8 cellular contexts compared by ENCODE assay signal in the genomic region with DNA sequence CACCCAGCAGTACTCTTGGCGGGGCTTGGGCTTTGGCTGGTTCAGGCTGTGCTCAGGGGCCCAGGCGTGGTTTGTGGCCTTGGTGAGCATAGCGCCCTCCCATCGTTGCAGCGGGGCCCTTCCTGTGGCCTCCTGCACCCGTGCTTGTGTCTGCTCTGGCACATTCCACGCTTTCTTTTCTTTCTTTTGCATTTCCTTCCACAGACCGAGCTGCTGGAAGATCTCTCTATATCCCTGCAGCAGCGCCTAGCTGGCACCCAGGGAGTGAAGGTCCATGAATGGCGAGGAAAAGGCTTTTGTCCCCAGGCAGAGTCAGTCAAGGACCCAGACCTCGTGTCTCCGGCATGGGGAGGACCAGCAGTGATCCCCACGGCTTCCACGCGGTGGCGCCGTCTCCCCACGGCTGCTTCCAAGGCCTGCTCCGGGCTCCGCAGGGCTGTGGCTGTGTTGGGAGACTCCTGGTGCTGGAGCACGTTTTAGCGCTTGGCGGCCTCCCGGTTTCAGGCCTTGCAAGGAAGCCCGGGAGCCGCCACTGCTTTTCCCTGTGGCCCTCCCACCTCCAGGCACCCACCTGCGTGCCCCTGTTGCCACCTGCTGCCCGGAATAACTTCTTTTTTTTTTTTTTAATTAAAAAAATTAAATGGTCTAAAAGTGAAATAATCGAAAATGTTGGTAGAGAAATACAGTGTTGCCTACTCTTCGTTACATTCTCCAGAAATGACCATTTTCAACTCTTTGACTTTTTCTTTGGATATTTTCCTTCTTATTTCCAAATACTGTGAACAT. TPM values are rescaled to one million over a fixed set of nuclear protein-coding genes. Genes with fewer than 3 reads are reported as not detected.
DNase-seq lines count a peak whose midpoint lies in the region; ATAC-seq and TF ChIP-seq lines count a peak whose summit lies in the region.

No MANE protein-coding gene starts in this region.

- H4K20me1 ChIP-seq in Karpas-422 (ENCODE audit: insufficient read depth, low read depth, low read length) (no peaks in the 10 kb centered on the region), SU-DHL-6 (ENCODE audit: low read depth, low read length) (no peaks in the 10 kb centered on the region)

- H3K4me1 Mint-ChIP-seq in activated naive CD8-positive, alpha-beta T cell treated with anti-CD3 and anti-CD28 coated beads for 36 hours: peaks cover 13% of the 10 kb centered on the region

- H3K4me2 ChIP-seq in Karpas-422 (ENCODE audit: low read depth, low read length, poor library complexity, severe bottlenecking) (no peak overlapping the region), SU-DHL-6 (ENCODE audit: low read depth, low read length, poor library complexity, severe bottlenecking) (no peak overlapping the region)

- no peak for TF ChIP-seq POLR2A in heart left ventricle (IDR thresholded peaks at IDR 0.05)

- no peaks in the 10 kb centered on the region for H3K79me2 ChIP-seq in Karpas-422 (ENCODE audit: low read length)
- H3K79me2 ChIP-seq in SU-DHL-6 (ENCODE audit: insufficient read depth, low read length): no peaks in the 10 kb centered on the region

- no peaks in the 10 kb centered on the region for H3K9me2 ChIP-seq in Karpas-422 (replicated peaks; ENCODE audit: insufficient read depth, low read length)
- no peaks in the 10 kb centered on the region for H3K9me2 ChIP-seq in SU-DHL-6 (replicated peaks; ENCODE audit: insufficient read depth, low read length)

- DNase-seq in CMK (ENCODE audit: low read depth) (peak; percentile 47), Karpas-422 (peak; percentile 75), heart left ventricle (peak; percentile 63 to 86 (median 75)), pulmonary artery endothelial cell (ENCODE audit: low read depth, low spot score) (peak; percentile 32), aorta (peak; percentile 78 to 90)
- DNase-seq in activated naive CD8-positive, alpha-beta T cell treated with anti-CD3 and anti-CD28 coated beads for 36 hours: peak; percentile 81

- H2AFZ ChIP-seq in Karpas-422 (ENCODE audit: low read length): no peak overlapping the region
- no peak overlapping the region for H2AFZ ChIP-seq in SU-DHL-6 (ENCODE audit: low read depth, low read length, severe bottlenecking)

- 22 to 23% (median 23%) methylated on average over 30 of the region's 30 CpGs for WGBS in heart left ventricle, 4 donors
- WGBS in aorta, 2 donors: 22 to 23% methylated on average over 30 of the region's 30 CpGs

- peaks cover 10% of the 10 kb centered on the region for H3K36me3 Mint-ChIP-seq in activated naive CD8-positive, alpha-beta T cell treated with anti-CD3 and anti-CD28 coated beads for 36 hours

- no peaks in the 10 kb centered on the region for H3K9me3 Mint-ChIP-seq in activated naive CD8-positive, alpha-beta T cell treated with anti-CD3 and anti-CD28 coated beads for 36 hours

- H3F3A ChIP-seq in SU-DHL-6 (ENCODE audit: insufficient read depth): no peaks in the 10 kb centered on the region

- H3K9me3 ChIP-seq in Karpas-422 (ENCODE audit: low read length) (no peaks in the 10 kb centered on the region), SU-DHL-6 (ENCODE audit: insufficient read depth, low read length) (no peaks in the 10 kb centered on the region), heart left ventricle (no peaks in the 10 kb centered on the region), aorta (ENCODE audit: control insufficient read depth, low read length) (no peaks in the 10 kb centered on the region)

- no peaks in the 10 kb centered on the region for H3K36me3 ChIP-seq in Karpas-422 (ENCODE audit: insufficient read depth, low read length)
- H3K36me3 ChIP-seq in SU-DHL-6 (ENCODE audit: low read length): no peaks in the 10 kb centered on the region
- H3K36me3 ChIP-seq in heart left ventricle: no peaks in the 10 kb centered on the region
- H3K36me3 ChIP-seq in aorta (ENCODE audit: control insufficient read depth in 1 of 2, insufficient read depth in 2 of 2, low read length in 1 of 2): no peaks in the 10 kb centered on the region

- TF ChIP-seq CTCF in SU-DHL-6 (IDR thresholded peaks at IDR 0.05; ENCODE audit: insufficient read depth, low read length, poor library complexity, severe bottlenecking): peak; percentile 27
- peak; percentile 64 to 86 (median 74) for TF ChIP-seq CTCF in heart left ventricle (IDR thresholded peaks at IDR 0.05)

- peaks cover 11% of the 10 kb centered on the region for H3K27me3 Mint-ChIP-seq in activated naive CD8-positive, alpha-beta T cell treated with anti-CD3 and anti-CD28 coated beads for 36 hours

- no peak overlapping the region for H3K4me3 Mint-ChIP-seq in activated naive CD8-positive, alpha-beta T cell treated with anti-CD3 and anti-CD28 coated beads for 36 hours

- H3K4me1 ChIP-seq in Karpas-422 (ENCODE audit: low read length) (no peaks in the 10 kb centered on the region), heart left ventricle (peaks cover 0 to 3% (median 0%) of the 10 kb centered on the region in 12 donors), aorta (ENCODE audit: control insufficient read depth in 1 of 2, insufficient read depth in 2 of 2, low read length in 2 of 2) (no peaks in the 10 kb centered on the region)

- H3K9ac ChIP-seq in Karpas-422 (ENCODE audit: low read length) (no peak overlapping the region), SU-DHL-6 (ENCODE audit: low read length) (no peak overlapping the region)

- H3K27ac Mint-ChIP-seq in activated naive CD8-positive, alpha-beta T cell treated with anti-CD3 and anti-CD28 coated beads for 36 hours: peak overlapping the region; percentile 51

- intact Hi-C loops in heart left ventricle (cut with DNase I) (loop anchor here in 2 of 10 donors (10.0 kb wide), 2 partner anchors 225 to 275 kb away; no protein-coding TSS in a partner anchor), aorta (cut with DNase I) (no loop called here)

- no peaks in the 10 kb centered on the region for H3K27me3 ChIP-seq in Karpas-422 (ENCODE audit: low read length)
- no peaks in the 10 kb centered on the region for H3K27me3 ChIP-seq in SU-DHL-6 (ENCODE audit: low read length)
- peaks cover 0 to 56% (median 10%) of the 10 kb centered on the region in 9 donors for H3K27me3 ChIP-seq in heart left ventricle
- H3K27me3 ChIP-seq in aorta (ENCODE audit: control insufficient read depth in 1 of 2, insufficient read depth in 2 of 2, low read length in 1 of 2): no peaks in the 10 kb centered on the region

- ATAC-seq in GM21526 (IDR thresholded peaks at IDR 0.05; ENCODE audit: low FRiP score, unreplicated experiment) (peak; percentile 91), heart left ventricle (peak; percentile 72 to 96 (median 90)), aorta (ENCODE audit: low FRiP score) (no peak)

- H3K27ac ChIP-seq in Karpas-422 (ENCODE audit: low read length): no peak overlapping the region
- no peak overlapping the region for H3K27ac ChIP-seq in SU-DHL-6 (ENCODE audit: low read depth, low read length)
- no peak overlapping the region for H3K27ac ChIP-seq in heart left ventricle
- H3K27ac ChIP-seq in aorta (ENCODE audit: low read depth in 1 of 2, low read length in 2 of 2): no peak overlapping the region

- no peak overlapping the region for H3K4me3 ChIP-seq in Karpas-422 (ENCODE audit: low read length)
- no peak overlapping the region for H3K4me3 ChIP-seq in SU-DHL-6 (ENCODE audit: insufficient read depth, low read length, poor library complexity, severe bottlenecking)
- no peak overlapping the region for H3K4me3 ChIP-seq in heart left ventricle
- H3K4me3 ChIP-seq in aorta (ENCODE audit: low read length in 2 of 2): no peak overlapping the region

RNA-seq across cellular contexts. Expression of a gene that starts 28.5 kb away (rescaled TPM):
- not detected in 2 replicates for total RNA-seq in Karpas-422 (2014; rRNA removed; shearing (Covaris generic); ENCODE audit: low replicate concordance)
- total RNA-seq in activated naive CD8-positive, alpha-beta T cell treated with anti-CD3 and anti-CD28 coated beads for 36 hours: 1 to 10 TPM; 9.1 to 9.3 TPM
- total RNA-seq in heart left ventricle: 1 to 10 TPM in 1 of 9 donors, under 1 TPM in 6, not detected in 2; 0.19 to 1.3 (median 0.37) TPM
- under 1 TPM; 0.15 to 0.42 TPM for polyA plus RNA-seq in heart left ventricle
- total RNA-seq in pulmonary artery endothelial cell: 0.21 and 0.59 TPM in 2 replicates
- 1 to 10 TPM in 1 of 2 donors, under 1 TPM in 1; 0.94 to 1.5 TPM for total RNA-seq in aorta
- polyA plus RNA-seq in aorta: 1 to 10 TPM in 1 of 2 donors, not detected in 1; 2.2 TPM

RNA-seq across cellular contexts. Expression of a gene that starts 51.8 kb away (rescaled TPM):
- not detected in 2 replicates for total RNA-seq in Karpas-422 (2014; rRNA removed; shearing (Covaris generic); ENCODE audit: low replicate concordance)
- under 1 TPM in 1 of 2 experiments, not detected in 1; 0.04 TPM for total RNA-seq in activated naive CD8-positive, alpha-beta T cell treated with anti-CD3 and anti-CD28 coated beads for 36 hours
- total RNA-seq in heart left ventricle: under 1 TPM in 6 of 9 donors, not detected in 3; 0.05 to 0.64 (median 0.15) TPM
- under 1 TPM in 1 of 2 donors, not detected in 1; 0.04 TPM for polyA plus RNA-seq in heart left ventricle
- total RNA-seq in pulmonary artery endothelial cell: not detected in 2 replicates
- under 1 TPM; 0.16 to 0.39 TPM for total RNA-seq in aorta
- not detected for polyA plus RNA-seq in aorta

Comparison
In these comparisons a context has a peak if more than half of its experiments do, and no peak if none do; other contexts are left out.
1. DNase-seq: peak in every context shown above with its lines; median percentile 84 in aorta; 81 in activated naive CD8-positive, alpha-beta T cell treated with anti-CD3 and anti-CD28 coated beads for 36 hours; 75 in Karpas-422; 75 in heart left ventricle; 47 in CMK; 32 in pulmonary artery endothelial cell.